ENCODE assay signal across 34 cellular contexts in the genomic region with DNA sequence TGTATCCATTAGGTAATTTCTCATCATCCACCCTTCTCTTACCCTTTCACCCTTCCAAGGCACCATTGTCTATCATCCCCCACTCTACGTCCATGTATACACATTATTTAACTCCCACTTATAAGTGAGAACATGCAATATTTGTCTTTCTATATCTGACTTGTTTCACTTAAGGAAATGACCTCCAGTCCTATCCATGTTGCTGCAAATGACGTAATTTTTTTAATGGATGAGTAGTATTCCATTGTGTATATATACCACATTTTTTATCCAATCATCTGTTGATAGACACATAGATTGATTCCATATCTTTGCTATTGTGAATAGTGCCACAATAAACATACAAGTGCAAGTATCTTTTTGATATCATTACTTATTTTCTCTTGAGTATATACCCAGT.
"Had no signal": no experiment of that assay in that cellular context is flagged by ENCODE, and none has a peak within 500 bp of the region (broad histone marks: within the 10 kb centered on the region; RNA-seq: fewer than 3 reads in every experiment).

No MANE protein-coding gene starts in this region.

- DNase-seq: Karpas-422, Kasumi-1, MG63, MM.1S, MV-4-11, NCI-H1048, NCI-H1092, NCI-H1092 treated with DMSO at 0.1 percent for 48 hours, NCI-H1105, NCI-H1105 treated with DMSO at 0.1 percent for 48 hours, NCI-H1417, NCI-H1417 treated with DMSO at 0.1 percent for 48 hours, NCI-H1436, NCI-H1436 treated with DMSO at 0.1 percent for 48 hours, NCI-H146, NCI-H1694, NCI-H1694 treated with DMSO at 0.1 percent for 48 hours, NCI-H187, NCI-H187 treated with DMSO at 0.1 percent for 48 hours, NCI-H1930, NCI-H2029, NCI-H2029 treated with DMSO at 0.1 percent for 48 hours, NCI-H2081, NCI-H2081 treated with DMSO at 0.1 percent for 48 hours, NCI-H2107, NCI-H2171, NCI-H2171 treated with DMSO at 0.1 percent for 48 hours, NCI-H2227 treated with DMSO at 0.1 percent for 48 hours, NCI-H226, NCI-H345, NCI-H446, NCI-H446 treated with DMSO at 0.1 percent for 48 hours, NCI-H510A, NCI-H510A treated with DMSO at 0.1 percent for 48 hours had no signal

- H3K27me3 ChIP-seq: MG63 had no signal

- H3K36me3 ChIP-seq: MG63 had no signal

- H3K4me3 ChIP-seq: MG63 had no signal
